ENCODE assay signal across 8 cellular contexts in genomic region chr14:103607822-103608221, GRCh38. TPM values are rescaled to one million over a fixed set of nuclear protein-coding genes. Genes with fewer than 3 reads are reported as not detected.
DNase-seq lines count a peak whose midpoint lies in the region; ATAC-seq and TF ChIP-seq lines count a peak whose summit lies in the region.

No MANE protein-coding gene starts in this region.

- H3K4me3 ChIP-seq in right atrium auricular region (peak overlapping the region; percentile 6 to 35), mesenchymal stem cell (ENCODE audit: insufficient read depth in 1 of 2, low read depth in 1 of 2, low read length in 2 of 2) (peak overlapping the region in 1 of 2 experiments; percentile 65), vagina (peak overlapping the region; percentile 20 to 24), testis (no peak overlapping the region)

- peaks cover 0 to 22% of the 10 kb centered on the region in 2 donors for H3K4me1 ChIP-seq in right atrium auricular region
- H3K4me1 ChIP-seq in mesenchymal stem cell (ENCODE audit: control insufficient read depth, insufficient read depth, low read depth, low read length) = peaks cover 17% of the 10 kb centered on the region
- H3K4me1 ChIP-seq in vagina = peaks cover 20% of the 10 kb centered on the region
- H3K4me1 ChIP-seq in testis = no peaks in the 10 kb centered on the region

- intact Hi-C loops in Right ventricle myocardium inferior (cut with DNase I) = no loop called here
- intact Hi-C loops in activated T-helper 1 cell treated with anti-CD3 and anti-CD28 coated beads, Interleukin-12 subunit alpha, Interleukin-12 subunit beta, Interleukin-2, Interleukin-4 antibody, amounts not matched to agents 30 ng/mL and 10 ng/mL and 1 ng/mL, durations not matched to agents 14 hours and 24 hours and 36 hours (cut with micrococcal nuclease) = no loop called here
- intact Hi-C loops in vagina (cut with DNase I) = no loop called here
- intact Hi-C loops in testis (cut with DNase I; ENCODE audit: low total_unique reads) = no loop called here

- H2BK120ac ChIP-seq in mesenchymal stem cell (ENCODE audit: low read depth, low read length) = no peak overlapping the region

- no peak for DNase-seq in right atrium auricular region (ENCODE audit: low spot score)
- DNase-seq in Right ventricle myocardium inferior (ENCODE audit: missing footprints) = no peak
- DNase-seq in activated T-helper 1 cell treated with anti-CD3 and anti-CD28 coated beads, Interleukin-12 subunit alpha, Interleukin-12 subunit beta, Interleukin-2, Interleukin-4 antibody, amounts not matched to agents 30 ng/mL and 10 ng/mL and 1 ng/mL, durations not matched to agents 14 hours and 24 hours and 36 hours (ENCODE audit: low spot score) = no peak
- no peak for DNase-seq in mesenchymal stem cell
- DNase-seq in vagina (ENCODE audit: extremely low spot score in 2 of 2) = no peak
- DNase-seq in testis = no peak

- no peak overlapping the region for H3K4me2 ChIP-seq in mesenchymal stem cell (ENCODE audit: low read length, poor library complexity, severe bottlenecking)

- H3K79me1 ChIP-seq in mesenchymal stem cell (replicated peaks; ENCODE audit: low read length, poor library complexity, severe bottlenecking) = peaks cover 3% of the 10 kb centered on the region

- H3K27me3 ChIP-seq in right atrium auricular region = no peaks in the 10 kb centered on the region
- peaks cover 0 to 4% of the 10 kb centered on the region in 2 experiments for H3K27me3 ChIP-seq in mesenchymal stem cell (ENCODE audit: control insufficient read depth in 1 of 2, insufficient read depth in 1 of 2, low read length in 2 of 2)
- no peaks in the 10 kb centered on the region for H3K27me3 ChIP-seq in vagina
- no peaks in the 10 kb centered on the region for H3K27me3 ChIP-seq in testis

- no peak overlapping the region for H4K8ac ChIP-seq in mesenchymal stem cell (ENCODE audit: low read length)

- no peak overlapping the region for H3K14ac ChIP-seq in mesenchymal stem cell (ENCODE audit: low read length in 2 of 2)

- H3K36me3 Mint-ChIP-seq in activated T-helper 1 cell treated with anti-CD3 and anti-CD28 coated beads, Interleukin-12 subunit alpha, Interleukin-12 subunit beta, Interleukin-2, Interleukin-4 antibody, amounts not matched to agents 30 ng/mL and 10 ng/mL and 1 ng/mL, durations not matched to agents 14 hours and 24 hours and 36 hours (ENCODE audit: low read depth) = peaks cover 2% of the 10 kb centered on the region

- TF ChIP-seq CTCF in right atrium auricular region (IDR thresholded peaks at IDR 0.05) (no peak), vagina (IDR thresholded peaks at IDR 0.05) (no peak), testis (IDR thresholded peaks at IDR 0.05) (no peak)

- H3K18ac ChIP-seq in mesenchymal stem cell (ENCODE audit: low read depth in 1 of 2, low read length in 2 of 2) = no peak overlapping the region

- H2BK5ac ChIP-seq in mesenchymal stem cell (ENCODE audit: low read depth, low read length, poor library complexity, severe bottlenecking) = no peak overlapping the region

- peak overlapping the region; percentile 66 for H4K91ac ChIP-seq in mesenchymal stem cell (ENCODE audit: low read length)

- no peak for ATAC-seq in Right ventricle myocardium inferior
- no peak for ATAC-seq in HG03571 (IDR thresholded peaks at IDR 0.05; ENCODE audit: unreplicated experiment)
- no peak for ATAC-seq in GM19452 (IDR thresholded peaks at IDR 0.05; ENCODE audit: unreplicated experiment)

- peak overlapping the region; percentile 19 for H3K9ac ChIP-seq in mesenchymal stem cell (ENCODE audit: low read length)

- H3K27ac Mint-ChIP-seq in activated T-helper 1 cell treated with anti-CD3 and anti-CD28 coated beads, Interleukin-12 subunit alpha, Interleukin-12 subunit beta, Interleukin-2, Interleukin-4 antibody, amounts not matched to agents 30 ng/mL and 10 ng/mL and 1 ng/mL, durations not matched to agents 14 hours and 24 hours and 36 hours = no peak overlapping the region

- H3K4me1 Mint-ChIP-seq in activated T-helper 1 cell treated with anti-CD3 and anti-CD28 coated beads, Interleukin-12 subunit alpha, Interleukin-12 subunit beta, Interleukin-2, Interleukin-4 antibody, amounts not matched to agents 30 ng/mL and 10 ng/mL and 1 ng/mL, durations not matched to agents 14 hours and 24 hours and 36 hours (ENCODE audit: low read depth) = peaks cover 21% of the 10 kb centered on the region

- H3K36me3 ChIP-seq in right atrium auricular region (no peaks in the 10 kb centered on the region), mesenchymal stem cell (ENCODE audit: control insufficient read depth in 1 of 2, insufficient read depth in 2 of 2, low read depth in 1 of 2, low read length in 2 of 2) (no peaks in the 10 kb centered on the region), vagina (no peaks in the 10 kb centered on the region), testis (ENCODE audit: low read depth, missing control alignments) (no peaks in the 10 kb centered on the region)

- H3K27me3 Mint-ChIP-seq in activated T-helper 1 cell treated with anti-CD3 and anti-CD28 coated beads, Interleukin-12 subunit alpha, Interleukin-12 subunit beta, Interleukin-2, Interleukin-4 antibody, amounts not matched to agents 30 ng/mL and 10 ng/mL and 1 ng/mL, durations not matched to agents 14 hours and 24 hours and 36 hours (ENCODE audit: insufficient read depth) = peaks cover 17% of the 10 kb centered on the region

- H2BK12ac ChIP-seq in mesenchymal stem cell (ENCODE audit: low read length in 2 of 2) = peak overlapping the region; percentile 27 to 72

- no peak overlapping the region for H3K27ac ChIP-seq in right atrium auricular region
- H3K27ac ChIP-seq in mesenchymal stem cell (ENCODE audit: low read length, poor library complexity, severe bottlenecking) = no peak overlapping the region
- no peak overlapping the region for H3K27ac ChIP-seq in vagina
- no peak overlapping the region for H3K27ac ChIP-seq in testis

- peaks cover 13% of the 10 kb centered on the region for H3K9me3 Mint-ChIP-seq in activated T-helper 1 cell treated with anti-CD3 and anti-CD28 coated beads, Interleukin-12 subunit alpha, Interleukin-12 subunit beta, Interleukin-2, Interleukin-4 antibody, amounts not matched to agents 30 ng/mL and 10 ng/mL and 1 ng/mL, durations not matched to agents 14 hours and 24 hours and 36 hours

- TF ChIP-seq POLR2A in vagina (IDR thresholded peaks at IDR 0.05) (no peak), testis (IDR thresholded peaks at IDR 0.05) (no peak)

- WGBS in mesenchymal stem cell = 82% methylated on average over 15 of the region's 15 CpGs
- 63 to 67% methylated on average over 15 of the region's 15 CpGs for WGBS in testis, 2 donors

- no peak overlapping the region for H2AFZ ChIP-seq in mesenchymal stem cell (ENCODE audit: low read depth, low read length)

- H3K9me3 ChIP-seq in right atrium auricular region (peaks cover 0 to 15% of the 10 kb centered on the region in 2 donors), mesenchymal stem cell (ENCODE audit: control insufficient read depth, low read length) (peaks cover 7% of the 10 kb centered on the region), vagina (peaks cover 6% of the 10 kb centered on the region), testis (no peaks in the 10 kb centered on the region)

- no peak overlapping the region for H2AK5ac ChIP-seq in mesenchymal stem cell (ENCODE audit: low read length, severe bottlenecking)

- no peak overlapping the region for H3K23ac ChIP-seq in mesenchymal stem cell (ENCODE audit: low read length in 2 of 2)

- peak overlapping the region; percentile 79 for H3K4me3 Mint-ChIP-seq in activated T-helper 1 cell treated with anti-CD3 and anti-CD28 coated beads, Interleukin-12 subunit alpha, Interleukin-12 subunit beta, Interleukin-2, Interleukin-4 antibody, amounts not matched to agents 30 ng/mL and 10 ng/mL and 1 ng/mL, durations not matched to agents 14 hours and 24 hours and 36 hours

- no peak overlapping the region for H3K4ac ChIP-seq in mesenchymal stem cell (ENCODE audit: low read depth in 1 of 2, low read length in 2 of 2)

- H2BK15ac ChIP-seq in mesenchymal stem cell (ENCODE audit: low read depth, poor library complexity, severe bottlenecking) = peak overlapping the region; percentile 84

RNA-seq across cellular contexts. Expression of gene KLC1, which starts 21.2 kb away (rescaled TPM):
- 100 to 1,000 TPM; 185 to 201 TPM for total RNA-seq in right atrium auricular region
- 151 TPM for total RNA-seq in Right ventricle myocardium inferior
- 148 and 150 TPM in 2 replicates for total RNA-seq in activated T-helper 1 cell treated with anti-CD3 and anti-CD28 coated beads, Interleukin-12 subunit alpha, Interleukin-12 subunit beta, Interleukin-2, Interleukin-4 antibody, amounts not matched to agents 30 ng/mL and 10 ng/mL and 1 ng/mL, durations not matched to agents 14 hours and 24 hours and 36 hours
- 83.2 TPM for polyA plus RNA-seq in mesenchymal stem cell (2013, experiment 1 of 2)
- polyA plus RNA-seq in mesenchymal stem cell (2013, experiment 2 of 2) = 80.5 TPM
- total RNA-seq in vagina = 322 TPM
- 100 to 1,000 TPM; 379 to 473 TPM for total RNA-seq in testis
- polyA plus RNA-seq in testis (ENCODE audit: insufficient read depth, low read depth, low replicate concordance) = 92.9 TPM

RNA-seq across cellular contexts. Expression of gene COA8, which starts 45.1 kb away (rescaled TPM):
- total RNA-seq in right atrium auricular region (10 to 100 TPM; 21.3 to 53.2 TPM), Right ventricle myocardium inferior (49.3 TPM), vagina (17.2 TPM), testis (10 to 100 TPM; 28.9 to 68.7 TPM)
- 37.2 and 39.7 TPM in 2 replicates for total RNA-seq in activated T-helper 1 cell treated with anti-CD3 and anti-CD28 coated beads, Interleukin-12 subunit alpha, Interleukin-12 subunit beta, Interleukin-2, Interleukin-4 antibody, amounts not matched to agents 30 ng/mL and 10 ng/mL and 1 ng/mL, durations not matched to agents 14 hours and 24 hours and 36 hours
- 63.1 TPM for polyA plus RNA-seq in mesenchymal stem cell (2013, experiment 1 of 2)
- 58.9 TPM for polyA plus RNA-seq in mesenchymal stem cell (2013, experiment 2 of 2)
- 152 TPM for polyA plus RNA-seq in testis (ENCODE audit: insufficient read depth, low read depth, low replicate concordance)

RNA-seq across cellular contexts. Expression of gene BAG5, which starts 45.4 kb away (rescaled TPM):
- total RNA-seq in right atrium auricular region = 10 to 100 TPM; 16.1 to 17.7 TPM
- 16.1 TPM for total RNA-seq in Right ventricle myocardium inferior
- total RNA-seq in activated T-helper 1 cell treated with anti-CD3 and anti-CD28 coated beads, Interleukin-12 subunit alpha, Interleukin-12 subunit beta, Interleukin-2, Interleukin-4 antibody, amounts not matched to agents 30 ng/mL and 10 ng/mL and 1 ng/mL, durations not matched to agents 14 hours and 24 hours and 36 hours = 33.8 and 34.1 TPM in 2 replicates
- 14.8 TPM for polyA plus RNA-seq in mesenchymal stem cell (2013, experiment 1 of 2)
- polyA plus RNA-seq in mesenchymal stem cell (2013, experiment 2 of 2) = 14.4 TPM
- total RNA-seq in vagina = 21.6 TPM
- total RNA-seq in testis = 100 to 1,000 TPM in 1 of 2 donors, 10 to 100 TPM in 1; 63.4 to 124 TPM
- polyA plus RNA-seq in testis (ENCODE audit: insufficient read depth, low read depth, low replicate concordance) = 202 TPM

Comparison
In these comparisons a context has a peak if more than half of its experiments do, and no peak if none do; other contexts are left out.
1. H3K4me3 ChIP-seq: peak in right atrium auricular region (2 of 2) and vagina (2 of 2); none in testis (0 of 2).